13 cellular contexts compared by ENCODE assay signal in the genomic region with DNA sequence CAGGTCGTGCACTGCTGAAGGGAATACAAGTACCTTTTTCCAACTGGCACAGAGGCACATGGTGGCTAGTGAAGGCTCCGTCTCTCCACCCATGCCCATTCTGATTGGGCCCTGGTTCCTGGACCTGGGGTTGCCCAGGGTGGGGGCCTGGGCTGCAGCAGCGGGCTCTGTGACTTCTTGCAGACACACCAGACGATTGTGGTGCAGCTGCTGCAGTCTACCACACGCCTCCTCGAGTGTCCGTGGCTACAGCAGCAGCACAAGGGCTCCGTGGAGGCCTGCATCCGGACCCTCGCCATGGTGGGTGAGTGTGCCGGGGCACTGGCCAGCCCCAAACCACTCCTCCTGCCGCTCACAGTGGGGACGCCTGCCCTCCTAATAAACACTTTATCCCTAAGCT.
"Had no signal": no experiment of that assay in that cellular context is flagged by ENCODE, and none has a peak within 500 bp of the region (broad histone marks: within the 10 kb centered on the region; RNA-seq: fewer than 3 reads in every experiment).

No MANE protein-coding gene starts in this region.

- H3K27ac Mint-ChIP-seq: endodermal cell, natural killer cell had no signal

- H3K36me3 Mint-ChIP-seq: natural killer cell had no signal

- H3K4me1 Mint-ChIP-seq: endodermal cell had no signal

- H3K27ac ChIP-seq: adrenal gland, WERI-Rb-1 had no signal

- H3K27me3 ChIP-seq: adrenal gland had no signal

- ATAC-seq: left lobe of liver, natural killer cell had no signal

- H3K9me3 ChIP-seq: adrenal gland had no signal

- H3K9me3 Mint-ChIP-seq: endodermal cell; natural killer cell; T-helper 1 cell treated with Interleukin-12 subunit alpha and Interleukin-12 subunit beta and Interleukin-4 antibody, amounts not matched to agents 30 μg/mL and 1 μg/mL, for 36 hours had no signal

- H3K4me3 Mint-ChIP-seq: endodermal cell; natural killer cell; T-helper 1 cell treated with Interleukin-12 subunit alpha and Interleukin-12 subunit beta and Interleukin-4 antibody, amounts not matched to agents 30 μg/mL and 1 μg/mL, for 36 hours had no signal

- H3K4me3 ChIP-seq: adrenal gland had no signal

- DNase-seq: activated gamma-delta T cell; adrenal gland; endodermal cell; mammary epithelial cell; natural killer cell; retina; SIG-M5; stimulated activated CD4-positive, alpha-beta T cell treated with anti-CD3 and anti-CD28 coated beads, Interleukin-12 subunit alpha, Interleukin-12 subunit beta, amount 100 ng/mL, for 4 hours; stimulated activated CD4-positive, alpha-beta T cell treated with anti-CD3 and anti-CD28 coated beads, Interleukin-2, amount 100 ng/mL, for 24 hours; trophoblast cell; WERI-Rb-1 had no signal
